17 cellular contexts compared by ENCODE assay signal in the genomic region with DNA sequence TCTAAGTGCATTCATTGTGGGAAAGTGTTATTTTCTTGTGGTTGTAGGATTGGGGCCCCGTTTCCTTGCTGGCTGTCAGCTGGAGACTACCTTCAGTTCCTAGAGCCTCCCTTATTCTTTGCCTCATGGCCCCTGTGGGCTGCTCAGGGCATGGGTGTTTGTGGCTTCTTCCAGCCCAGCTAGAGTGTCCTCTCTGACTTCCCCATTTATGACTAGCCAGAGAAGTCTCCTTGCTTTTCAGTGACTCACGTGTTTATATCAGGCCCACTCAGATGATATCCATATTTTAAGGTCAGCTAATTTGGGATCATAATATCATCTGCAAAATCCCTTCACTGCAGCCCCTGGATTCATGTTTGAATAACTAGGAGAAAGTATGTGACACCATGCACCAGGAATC.
DNase-seq lines count a peak whose midpoint lies in the region; ATAC-seq and TF ChIP-seq lines count a peak whose summit lies in the region.
"Had no signal": no experiment of that assay in that cellular context is flagged by ENCODE, and none has a peak within 500 bp of the region (broad histone marks: within the 10 kb centered on the region; RNA-seq: fewer than 3 reads in every experiment).

No MANE protein-coding gene starts in this region.

- peak overlapping the region; percentile 68 for H3K27ac Mint-ChIP-seq in chondrocyte (ENCODE audit: unreplicated experiment)
- H3K27ac Mint-ChIP-seq: activated CD4-positive, alpha-beta memory T cell treated with anti-CD3 and anti-CD28 coated beads for 36 hours; naive B cell; stimulated activated naive B cell treated with anti-CD40 and anti-IgM and Interleukin-4, amounts not matched to agents 10 μg/mL and 1 μg/mL and 100 μg/mL, for 72 hours had no signal

- no peak for TF ChIP-seq EP300 in SK-N-SH (IDR thresholded peaks at IDR 0.05; ENCODE audit: borderline replicate concordance in 1 of 2, low read depth in 1 of 2, low read length in 1 of 2)

- no peak overlapping the region for H3K9ac ChIP-seq in SK-N-SH

- no peaks in the 10 kb centered on the region for H4K20me1 ChIP-seq in SK-N-SH (ENCODE audit: insufficient read depth)

- H3K4me2 ChIP-seq in SK-N-SH: peak overlapping the region; percentile 43; the same call in 1 of the 2 replicates

- no peaks in the 10 kb centered on the region for H3K27me3 Mint-ChIP-seq in chondrocyte (ENCODE audit: low read depth)

- no peaks in the 10 kb centered on the region for H3K9me2 ChIP-seq in SK-N-SH

- no peak for TF ChIP-seq CTCF in SK-N-SH (IDR thresholded peaks at IDR 0.05)
- no peak for TF ChIP-seq CTCF in chondrocyte (IDR thresholded peaks at IDR 0.05)
- TF ChIP-seq CTCF in upper lobe of right lung (IDR thresholded peaks at IDR 0.05): no peak

- no peaks in the 10 kb centered on the region for H3K27me3 ChIP-seq in SK-N-SH (ENCODE audit: insufficient read depth)
- H3K27me3 ChIP-seq in upper lobe of right lung: no peaks in the 10 kb centered on the region

- peak overlapping the region in 1 of 2 experiments; percentile 23; a peak in 1 of 4 replicates for H3K27ac ChIP-seq in SK-N-SH (ENCODE audit: low read depth in 2 of 2, low read length in 1 of 2)
- H3K27ac ChIP-seq in upper lobe of right lung: no peak overlapping the region
- H3K27ac ChIP-seq: 22Rv1 had no signal

- H3K4me1 ChIP-seq in SK-N-SH (ENCODE audit: control insufficient read depth in 1 of 2, insufficient read depth in 2 of 2, low read depth in 1 of 2, low read length in 1 of 2): peaks cover 7 to 13% of the 10 kb centered on the region in 2 experiments; a peak in 3 of 4 replicates
- no peaks in the 10 kb centered on the region for H3K4me1 ChIP-seq in upper lobe of right lung

- CTCF ChIA-PET in SK-N-SH (lab: Yijun Ruan, JAX): interaction anchor here (0.8 to 3.2 kb wide), 3 partner anchors 12 to 111 kb away, joined by 4 to 14 read pairs (median 12); no protein-coding TSS in a partner anchor

- intact Hi-C loops in upper lobe of right lung (cut with DNase I): no loop called here

- no peaks in the 10 kb centered on the region for H3K36me3 Mint-ChIP-seq in chondrocyte (ENCODE audit: low read depth)
- H3K36me3 Mint-ChIP-seq: activated CD4-positive, alpha-beta memory T cell treated with anti-CD3 and anti-CD28 coated beads for 36 hours; naive B cell; stimulated activated naive B cell treated with anti-CD40 and anti-IgM and Interleukin-4, amounts not matched to agents 10 μg/mL and 1 μg/mL and 100 μg/mL, for 72 hours had no signal

- no peak overlapping the region for H3K4me3 ChIP-seq in SK-N-SH (ENCODE audit: low read depth in 2 of 2, low read length in 1 of 2)
- H3K4me3 ChIP-seq in upper lobe of right lung: no peak overlapping the region

- POLR2A ChIA-PET in SK-N-SH (lab: Yijun Ruan, JAX): no interaction called here

- whole genome bisulfite sequencing in SK-N-SH (ENCODE audit: low lambda C conversion rate): 44% methylated on average over 2 of the region's 2 CpGs

- H3K36me3 ChIP-seq in SK-N-SH (replicated peaks in 1 of 2; ENCODE audit: control insufficient read depth in 1 of 2, insufficient read depth in 2 of 2, low read length in 1 of 2) (no peaks in the 10 kb centered on the region), upper lobe of right lung (no peaks in the 10 kb centered on the region)

- H2AFZ ChIP-seq in SK-N-SH (ENCODE audit: low read depth): no peak overlapping the region

- H3K9me3 ChIP-seq in SK-N-SH: no peaks in the 10 kb centered on the region
- no peaks in the 10 kb centered on the region for H3K9me3 ChIP-seq in upper lobe of right lung

- DNase-seq in SK-N-SH (no peak), chondrocyte (ENCODE audit: low spot score) (no peak), kidney tubule cell (ENCODE audit: low spot score) (peak; percentile 20), upper lobe of right lung (no peak), superior temporal gyrus (ENCODE audit: extremely low spot score) (no peak), A172 (ENCODE audit: low spot score) (no peak)
- DNase-seq: activated CD4-positive, alpha-beta memory T cell treated with anti-CD3 and anti-CD28 coated beads for 36 hours; activated naive CD4-positive, alpha-beta T cell; DMS79; effector CD4-positive, alpha-beta T cell; naive B cell; NCI-H1092 treated with DMSO at 0.1 percent for 48 hours; stimulated activated naive B cell treated with anti-CD40 and anti-IgM and Interleukin-4, amounts not matched to agents 10 μg/mL and 1 μg/mL and 100 μg/mL, for 72 hours; T-helper 1 cell had no signal

- no peak; the same call in 1 of the 3 replicates for ATAC-seq in SK-N-SH treated with all-trans-retinoic acid at 6 μM for 48 hours
- ATAC-seq in upper lobe of right lung: peak; percentile 65
- ATAC-seq in HG03442 (IDR thresholded peaks at IDR 0.05; ENCODE audit: unreplicated experiment): no peak
- ATAC-seq: stimulated activated naive B cell treated with anti-CD40 and anti-IgM and Interleukin-4, amounts not matched to agents 10 μg/mL and 1 μg/mL and 100 μg/mL, for 72 hours had no signal

- H3K4me1 Mint-ChIP-seq in chondrocyte (ENCODE audit: low read depth): peaks cover 48% of the 10 kb centered on the region
- H3K4me1 Mint-ChIP-seq: stimulated activated naive B cell treated with anti-CD40 and anti-IgM and Interleukin-4, amounts not matched to agents 10 μg/mL and 1 μg/mL and 100 μg/mL, for 72 hours had no signal

- no peaks in the 10 kb centered on the region for H3K79me2 ChIP-seq in SK-N-SH (ENCODE audit: insufficient read depth)

- H3K4me3 Mint-ChIP-seq in chondrocyte (ENCODE audit: unreplicated experiment): no peak overlapping the region
- H3K4me3 Mint-ChIP-seq: activated CD4-positive, alpha-beta memory T cell treated with anti-CD3 and anti-CD28 coated beads for 36 hours; naive B cell; stimulated activated naive B cell treated with anti-CD40 and anti-IgM and Interleukin-4, amounts not matched to agents 10 μg/mL and 1 μg/mL and 100 μg/mL, for 72 hours had no signal

- H3F3A ChIP-seq in SK-N-SH (replicated peaks; ENCODE audit: insufficient read depth): peaks cover 5% of the 10 kb centered on the region

- H3K9me3 Mint-ChIP-seq in chondrocyte (ENCODE audit: low read depth): no peaks in the 10 kb centered on the region
- H3K9me3 Mint-ChIP-seq: activated CD4-positive, alpha-beta memory T cell treated with anti-CD3 and anti-CD28 coated beads for 36 hours; stimulated activated naive B cell treated with anti-CD40 and anti-IgM and Interleukin-4, amounts not matched to agents 10 μg/mL and 1 μg/mL and 100 μg/mL, for 72 hours had no signal

- TF ChIP-seq RAD21 in SK-N-SH (IDR thresholded peaks at IDR 0.05; ENCODE audit: low read length): no peak

TF ChIP-seq in SK-N-SH, 30 proteins besides CTCF, POLR2A, EP300 and RAD21 (continues in another document):
- TF ChIP-seq TAF1 (IDR thresholded peaks at IDR 0.05; ENCODE audit: borderline replicate concordance, low read depth, low read length) (no peak), USF2 (IDR thresholded peaks at IDR 0.05; ENCODE audit: borderline replicate concordance, low read depth, low read length) (no peak), ELF1 (IDR thresholded peaks at IDR 0.05) (no peak), RXRA (IDR thresholded peaks at IDR 0.05; ENCODE audit: borderline replicate concordance, low read depth) (no peak), RFX5 (IDR thresholded peaks at IDR 0.05; ENCODE audit: low read length) (no peak), POLR2AphosphoS5 (IDR thresholded peaks at IDR 0.05; ENCODE audit: low read depth, low read length) (no peak), MXI1 (IDR thresholded peaks at IDR 0.05; ENCODE audit: low read depth, low read length) (no peak), MAX (IDR thresholded peaks at IDR 0.05; ENCODE audit: low read depth) (no peak), GABPA (IDR thresholded peaks at IDR 0.05; ENCODE audit: low read depth) (no peak), EZH2phosphoT487 (IDR thresholded peaks at IDR 0.05; ENCODE audit: borderline replicate concordance, low read depth) (no peak), NFIC (IDR thresholded peaks at IDR 0.05; ENCODE audit: borderline replicate concordance) (no peak), TCF12 (IDR thresholded peaks at IDR 0.05) (no peak)

TF ChIP-seq in SK-N-SH treated with all-trans-retinoic acid at 6 μM for 48 hours, 23 proteins besides CTCF, POLR2A, EP300 and RAD21 (continues in another document):
- TF ChIP-seq CSDC2 (CRISPR knock-in tag; IDR thresholded peaks at IDR 0.05) (no peak), ESRRG (CRISPR knock-in tag; IDR thresholded peaks at IDR 0.05) (no peak), ARNTL (CRISPR knock-in tag; IDR thresholded peaks at IDR 0.05; ENCODE audit: borderline replicate concordance, low read depth) (no peak), ZFP3 (CRISPR knock-in tag; IDR thresholded peaks at IDR 0.05) (no peak), OSR1 (CRISPR knock-in tag; IDR thresholded peaks at IDR 0.05) (no peak), ZC3H10 (CRISPR knock-in tag; IDR thresholded peaks at IDR 0.05) (no peak), PPARA (CRISPR knock-in tag; IDR thresholded peaks at IDR 0.05; ENCODE audit: borderline replicate concordance) (no peak), SNAI2 (CRISPR knock-in tag; IDR thresholded peaks at IDR 0.05) (no peak), ZNF565 (CRISPR knock-in tag; conservative IDR thresholded peaks at IDR 0.05; ENCODE audit: low read depth) (no peak), POU6F1 (CRISPR knock-in tag; IDR thresholded peaks at IDR 0.05; ENCODE audit: borderline replicate concordance, low read depth) (no peak)
- TF ChIP-seq, protein P1, sequence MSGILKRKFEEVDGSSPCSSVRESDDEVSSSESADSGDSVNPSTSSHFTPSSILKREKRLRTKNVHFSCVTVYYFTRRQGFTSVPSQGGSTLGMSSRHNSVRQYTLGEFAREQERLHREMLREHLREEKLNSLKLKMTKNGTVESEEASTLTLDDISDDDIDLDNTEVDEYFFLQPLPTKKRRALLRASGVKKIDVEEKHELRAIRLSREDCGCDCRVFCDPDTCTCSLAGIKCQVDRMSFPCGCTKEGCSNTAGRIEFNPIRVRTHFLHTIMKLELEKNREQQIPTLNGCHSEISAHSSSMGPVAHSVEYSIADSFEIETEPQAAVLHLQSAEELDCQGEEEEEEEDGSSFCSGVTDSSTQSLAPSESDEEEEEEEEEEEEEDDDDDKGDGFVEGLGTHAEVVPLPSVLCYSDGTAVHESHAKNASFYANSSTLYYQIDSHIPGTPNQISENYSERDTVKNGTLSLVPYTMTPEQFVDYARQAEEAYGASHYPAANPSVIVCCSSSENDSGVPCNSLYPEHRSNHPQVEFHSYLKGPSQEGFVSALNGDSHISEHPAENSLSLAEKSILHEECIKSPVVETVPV (CRISPR knock-in tag; IDR thresholded peaks at IDR 0.05): no peak
